9 cellular contexts compared by ENCODE assay signal in the genomic region with DNA sequence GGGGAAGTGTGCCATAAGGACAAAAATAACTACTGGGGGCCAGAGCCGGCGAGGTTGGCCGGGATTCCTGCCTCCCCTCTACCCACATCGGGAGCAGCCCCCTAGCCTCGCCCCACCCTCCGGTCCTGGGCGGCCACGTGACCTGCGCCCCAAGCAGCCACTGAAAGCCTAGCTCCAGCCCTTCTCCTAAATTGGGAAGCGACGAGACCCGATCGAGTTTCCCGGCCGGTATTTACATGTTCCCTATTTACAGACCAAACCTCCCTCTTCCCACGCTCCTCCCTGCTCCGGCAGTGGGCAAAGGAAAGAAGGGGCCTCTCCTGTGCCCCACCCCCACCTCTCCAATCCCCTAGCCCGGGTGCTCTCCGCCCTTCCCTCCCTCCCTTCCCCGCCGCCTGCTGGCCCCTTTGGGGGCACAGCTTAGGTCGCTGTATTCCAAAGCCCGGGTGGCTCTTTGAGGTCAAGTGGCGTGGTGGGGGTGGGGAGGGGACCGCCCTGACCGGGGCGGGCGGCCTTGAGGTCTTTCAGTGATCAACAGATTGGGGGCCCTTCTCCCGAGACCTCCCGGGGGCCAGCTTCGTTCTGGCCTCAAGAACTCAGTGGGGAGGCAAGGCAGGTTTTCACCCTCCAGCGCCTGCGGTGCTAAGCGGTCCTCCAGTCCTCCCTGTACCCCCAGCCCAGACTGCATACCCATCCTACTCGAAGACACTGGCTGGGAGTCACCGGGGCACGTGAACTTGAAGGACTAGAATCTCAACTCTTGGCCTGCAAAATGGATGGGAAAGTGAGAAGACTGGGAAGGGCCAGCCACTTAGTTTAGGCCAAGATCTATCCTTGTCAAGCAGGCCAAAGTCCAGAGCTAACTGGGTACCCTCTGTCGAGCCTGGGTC. TPM values are rescaled to one million over a fixed set of nuclear protein-coding genes. Genes with fewer than 3 reads are reported as not detected.
DNase-seq lines count a peak whose midpoint lies in the region; ATAC-seq and TF ChIP-seq lines count a peak whose summit lies in the region.
"Had no signal": no experiment of that assay in that cellular context is flagged by ENCODE, and none has a peak within 500 bp of the region (broad histone marks: within the 10 kb centered on the region; RNA-seq: fewer than 3 reads in every experiment).

No MANE protein-coding gene starts in this region.

- peaks cover 32 to 52% (median 47%) of the 10 kb centered on the region in 3 donors for H3K4me1 Mint-ChIP-seq in naive B cell

- H3K36me3 ChIP-seq in WERI-Rb-1: no peaks in the 10 kb centered on the region

- H3K27me3 Mint-ChIP-seq in naive B cell: peaks cover 23 to 49% (median 37%) of the 10 kb centered on the region in 3 donors

- no peak overlapping the region for H3K27ac ChIP-seq in WERI-Rb-1

- ATAC-seq in naive B cell (ENCODE audit: low read depth in 2 of 2) (no peak), GM18868 (IDR thresholded peaks at IDR 0.05; ENCODE audit: unreplicated experiment) (no peak)

- TF ChIP-seq CTCF in fibroblast of villous mesenchyme (IDR thresholded peaks at IDR 0.05; ENCODE audit: insufficient read depth, low read depth, low read length) (peak; percentile 25), WERI-Rb-1 (IDR thresholded peaks at IDR 0.05; ENCODE audit: low read depth, low read length) (no peak)

- peak overlapping the region; percentile 40 for H3K4me3 ChIP-seq in fibroblast of villous mesenchyme (ENCODE audit: low read depth, low read length)
- H3K4me3 ChIP-seq in WERI-Rb-1 (ENCODE audit: low read depth, low read length): no peak overlapping the region
- H3K4me3 ChIP-seq: A549 had no signal

- H3K36me3 Mint-ChIP-seq in naive B cell: peaks cover 0 to 5% of the 10 kb centered on the region in 2 donors

- no peaks in the 10 kb centered on the region for H3K27me3 ChIP-seq in WERI-Rb-1 (ENCODE audit: insufficient read depth, low read depth, severe bottlenecking)

- DNase-seq in NCI-H146 (lab: John Stamatoyannopoulos, UW) (peak; percentile 50), NCI-H146 treated with DMSO at 0.1 percent for 48 hours (lab: John Stamatoyannopoulos, UW; ENCODE audit: unreplicated experiment) (no peak), fibroblast of villous mesenchyme (ENCODE audit: low read depth) (peak; percentile 38), naive B cell (no peak), ureter (ENCODE audit: low spot score) (peak; percentile 79), Kasumi-1 (lab: John Stamatoyannopoulos, UW) (no peak), WERI-Rb-1 (no peak)

- peak overlapping the region in 6 of 8 donors; percentile 9 to 60 (median 34) for H3K4me3 Mint-ChIP-seq in naive B cell

- H3K9me3 ChIP-seq in WERI-Rb-1 (ENCODE audit: severe bottlenecking): no peaks in the 10 kb centered on the region
- H3K9me3 ChIP-seq: A549 had no signal

- H3K27ac Mint-ChIP-seq in naive B cell: peak overlapping the region in 1 of 6 donors; percentile 82

- peaks cover 0 to 2% (median 0%) of the 10 kb centered on the region in 7 donors for H3K9me3 Mint-ChIP-seq in naive B cell

RNA-seq across cellular contexts. Expression of gene CTDSP2, which starts 6.3 kb away (rescaled TPM):
- total RNA-seq in fibroblast of villous mesenchyme (64.8 and 76.0 TPM in 2 replicates), ureter (130 TPM)
- polyA plus RNA-seq in naive B cell (ENCODE audit: low read depth in 6 of 6): 10 to 100 TPM; 44.3 to 65.3 (median 53.2) TPM

RNA-seq across cellular contexts. Expression of gene AVIL, which starts 34.3 kb away (rescaled TPM):
- total RNA-seq in fibroblast of villous mesenchyme (2.9 and 4.3 TPM in 2 replicates), ureter (5.2 TPM)
- polyA plus RNA-seq in naive B cell (ENCODE audit: low read depth in 6 of 6): under 1 TPM in 4 of 6 donors, not detected in 2; 0.19 to 0.82 (median 0.48) TPM

Comparison
In these comparisons a context has a peak if more than half of its experiments do, and no peak if none do; other contexts are left out.
1. DNase-seq: peak in NCI-H146 (single experiment), fibroblast of villous mesenchyme (single experiment) and ureter (single experiment); none in NCI-H146 treated with DMSO at 0.1 percent for 48 hours (single experiment), naive B cell (single experiment), Kasumi-1 (0 of 2) and WERI-Rb-1 (single experiment).